Comparison of ENCODE assay signal across 20 cellular contexts in genomic region chr14:75568141-75568540, GRCh38. TPM values are rescaled to one million over a fixed set of nuclear protein-coding genes. Genes with fewer than 3 reads are reported as not detected.
DNase-seq lines count a peak whose midpoint lies in the region; ATAC-seq, FAIRE-seq and TF ChIP-seq lines count a peak whose summit lies in the region.
"Had no signal": no experiment of that assay in that cellular context is flagged by ENCODE, and none has a peak within 500 bp of the region (broad histone marks: within the 10 kb centered on the region; RNA-seq: fewer than 3 reads in every experiment).

No MANE protein-coding gene starts in this region.

- no peaks in the 10 kb centered on the region for H4K20me1 ChIP-seq in H1 (replicated peaks in 1 of 2; ENCODE audit: control insufficient read depth in 1 of 2, insufficient read depth in 2 of 2, low read length in 2 of 2)

- peaks cover 71% of the 10 kb centered on the region for H3K4me1 Mint-ChIP-seq in activated naive CD4-positive, alpha-beta T cell treated with anti-CD3 and anti-CD28 coated beads for 36 hours (ENCODE audit: low read depth)
- H3K4me1 Mint-ChIP-seq in WTC11: peaks cover 5% of the 10 kb centered on the region; the same call in 1 of the 2 replicates

- CTCF ChIA-PET in activated naive CD4-positive, alpha-beta T cell treated with anti-CD3 and anti-CD28 coated beads for 36 hours (lab: Charles Lee): interaction anchor here (1.2 to 2.1 kb wide), 4 partner anchors 9 to 87 kb away, joined by 5 to 13 read pairs (median 10); no protein-coding TSS in a partner anchor
- CTCF ChIA-PET in WTC11 (lab: Charles Lee) (interaction anchor here (1.2 to 1.4 kb wide), 2 partner anchors 9 to 49 kb away, joined by 5 to 10 read pairs; partner anchors contain the start of gene FLVCR2), H1 (lab: Charles Lee; ENCODE audit: partially characterized antibody) (interaction anchor here (19.5 kb wide), 1 partner anchor 87 kb away, joined by 348 read pairs; the partner anchor contains the start of genes ERG28 and TTLL5)

- no peak overlapping the region for H3K18ac ChIP-seq in H1 (ENCODE audit: extremely low read depth, low read length)

- no peak overlapping the region for H3K4me3 ChIP-seq in H1 (ENCODE audit: extremely low read depth in 1 of 4, insufficient read depth in 2 of 4, low read depth in 3 of 4, low read length in 4 of 4)
- no peak overlapping the region for H3K4me3 ChIP-seq in BE2C (ENCODE audit: low read depth, low read length)
- H3K4me3 ChIP-seq: GM23248, MG63, SJSA1 had no signal

- no peak overlapping the region for H3K4me3 Mint-ChIP-seq in activated naive CD4-positive, alpha-beta T cell treated with anti-CD3 and anti-CD28 coated beads for 36 hours
- H3K4me3 Mint-ChIP-seq in WTC11: no peak overlapping the region
- H3K4me3 Mint-ChIP-seq: CD8-positive, alpha-beta T cell had no signal

- peak overlapping the region; percentile 69; the same call in 1 of the 2 replicates for H2AFZ ChIP-seq in H1 (ENCODE audit: low read length)
- H2AFZ ChIP-seq: GM23248 had no signal

- no peaks in the 10 kb centered on the region for H3K79me2 ChIP-seq in H1 (ENCODE audit: control insufficient read depth in 1 of 2, insufficient read depth in 2 of 2, low read length in 2 of 2)

- no peaks in the 10 kb centered on the region for H3K36me3 ChIP-seq in H1 (ENCODE audit: control insufficient read depth in 2 of 4, insufficient read depth in 4 of 4, low read length in 3 of 4)
- H3K36me3 ChIP-seq in BE2C: no peaks in the 10 kb centered on the region
- H3K36me3 ChIP-seq: MG63, SJSA1 had no signal

- H2BK120ac ChIP-seq in H1 (replicated peaks; ENCODE audit: low read depth, low read length): no peak overlapping the region

- H3K79me1 ChIP-seq in H1 (ENCODE audit: low read depth, low read length): no peaks in the 10 kb centered on the region; the same call in 1 of the 2 replicates

- peak overlapping the region; percentile 74 for H3K27ac Mint-ChIP-seq in activated naive CD4-positive, alpha-beta T cell treated with anti-CD3 and anti-CD28 coated beads for 36 hours
- no peak overlapping the region for H3K27ac Mint-ChIP-seq in WTC11

- H4K8ac ChIP-seq in H1 (ENCODE audit: extremely low read depth, insufficient read depth, low read length): 0 out of 2 replicates have a peak overlapping the region, but pooled peaks have one; percentile 73

- intact Hi-C loops in activated naive CD4-positive, alpha-beta T cell treated with anti-CD3 and anti-CD28 coated beads for 36 hours (cut with micrococcal nuclease): loop anchor here (5.0 to 10.0 kb wide), 2 partner anchors 321 to 803 kb away; partner anchors contain the start of gene YLPM1

- H3K23me2 ChIP-seq in H1 (ENCODE audit: low read depth, low read length): peaks cover 3% of the 10 kb centered on the region; the same call in 1 of the 2 replicates

- H2BK15ac ChIP-seq in H1 (ENCODE audit: low read length): no peak overlapping the region

- H3K36me3 Mint-ChIP-seq in activated naive CD4-positive, alpha-beta T cell treated with anti-CD3 and anti-CD28 coated beads for 36 hours (ENCODE audit: low read depth): peaks cover 2% of the 10 kb centered on the region
- no peaks in the 10 kb centered on the region for H3K36me3 Mint-ChIP-seq in WTC11
- H3K36me3 Mint-ChIP-seq: CD8-positive, alpha-beta T cell had no signal

- H4K5ac ChIP-seq in H1 (ENCODE audit: insufficient read length, low read depth, low read length): no peak overlapping the region

- no peak overlapping the region for H3K4me2 ChIP-seq in H1 (ENCODE audit: insufficient read depth in 1 of 2, low read depth in 2 of 2, low read length in 2 of 2)

- H3K27ac ChIP-seq in H1 (ENCODE audit: low read depth, low read length): no peak overlapping the region
- H3K27ac ChIP-seq: GM23248, SJSA1 had no signal

- POLR2A ChIA-PET in WTC11 (lab: Charles Lee): no interaction called here
- POLR2A ChIA-PET in H1 (lab: Charles Lee; ENCODE audit: partially characterized antibody): interaction anchor here (0.9 kb wide), 1 partner anchor 10 kb away, joined by 3 read pairs; the partner anchor contains the start of gene FLVCR2

- no peaks in the 10 kb centered on the region for H3K9me3 Mint-ChIP-seq in activated naive CD4-positive, alpha-beta T cell treated with anti-CD3 and anti-CD28 coated beads for 36 hours
- no peaks in the 10 kb centered on the region for H3K9me3 Mint-ChIP-seq in WTC11
- H3K9me3 Mint-ChIP-seq: CD8-positive, alpha-beta T cell had no signal

- no peak for TF ChIP-seq RAD21 in H1 (IDR thresholded peaks at IDR 0.05 in 1 of 2, conservative IDR thresholded peaks at IDR 0.05 in 1 of 2; ENCODE audit: low read depth in 2 of 2, low read length in 2 of 2)

- no peak overlapping the region for H3K23ac ChIP-seq in H1 (ENCODE audit: insufficient read length)

- H3K4me1 ChIP-seq in H1 (replicated peaks in 1 of 4; ENCODE audit: control insufficient read depth in 3 of 4, insufficient read depth in 4 of 4, low read length in 3 of 4) (0 out of 7 replicates have a peak, but pooled peaks cover 0 to 5% (median 0%) of the 10 kb centered on the region in 4 experiments), BE2C (no peaks in the 10 kb centered on the region)
- H3K4me1 ChIP-seq: SJSA1 had no signal

- H3K56ac ChIP-seq in H1 (replicated peaks; ENCODE audit: insufficient read length, low read depth, low read length): no peak overlapping the region

- H2BK5ac ChIP-seq in H1 (ENCODE audit: low read depth, low read length): no peak overlapping the region

- TF ChIP-seq CTCF in WTC11 (IDR thresholded peaks at IDR 0.05) (no peak), H1 (IDR thresholded peaks at IDR 0.05; ENCODE audit: control extremely low read depth in 1 of 3, insufficient read depth in 1 of 3, low read depth in 1 of 3, low read length in 3 of 3) (no peak), BE2C (IDR thresholded peaks at IDR 0.05; ENCODE audit: low read depth, low read length) (no peak)

- H3K9me3 ChIP-seq in H1 (ENCODE audit: insufficient read depth in 2 of 2, low read depth in 1 of 2, low read length in 1 of 2) (no peaks in the 10 kb centered on the region), BE2C (no peaks in the 10 kb centered on the region)
- H3K9me3 ChIP-seq: MG63, SJSA1 had no signal

- no peak overlapping the region for H2AK5ac ChIP-seq in H1 (ENCODE audit: low read depth, low read length)

- no peak overlapping the region for H4K91ac ChIP-seq in H1 (replicated peaks; ENCODE audit: insufficient read length, low read length)

- no peak overlapping the region for H2BK20ac ChIP-seq in H1 (ENCODE audit: low read length)

- ATAC-seq in WTC11: 0 out of 2 replicates have a peak, but pooled peaks have one; percentile 16
- ATAC-seq in GM21723 (IDR thresholded peaks at IDR 0.05; ENCODE audit: unreplicated experiment): no peak
- ATAC-seq: CD8-positive, alpha-beta T cell; HepG2 had no signal

- peaks cover 0 to 2% (median 0%) of the 10 kb centered on the region in 4 experiments; a peak in 1 of 7 replicates for H3K27me3 ChIP-seq in H1 (replicated peaks in 1 of 4; ENCODE audit: control insufficient read depth in 3 of 4, extremely low read depth in 1 of 4, insufficient read depth in 3 of 4, low read length in 3 of 4)
- H3K27me3 ChIP-seq in BE2C: peaks cover 10% of the 10 kb centered on the region
- H3K27me3 ChIP-seq: MG63, SJSA1 had no signal

- 83% methylated on average over 7 of the region's 7 CpGs; no CpG with 5 or more reads in 1 of the 2 experiments for WGBS in H1 (ENCODE audit: extremely low coverage in 1 of 2, insufficient coverage in 1 of 2, insufficient read length in 1 of 2, insufficient replicate concordance in 2 of 2, low coverage in 1 of 2, low lambda C conversion rate in 2 of 2, missing lambda C conversion rate in 1 of 2), 2 experiments

- TF ChIP-seq POLR2A in H1 (IDR thresholded peaks at IDR 0.05; ENCODE audit: control extremely low read depth in 1 of 2, low read depth in 2 of 2, low read length in 2 of 2): no peak

- TF ChIP-seq EP300 in H1 (IDR thresholded peaks at IDR 0.05; ENCODE audit: borderline replicate concordance in 1 of 2, low read depth in 2 of 2, low read length in 2 of 2): no peak

- H3K27me3 Mint-ChIP-seq in activated naive CD4-positive, alpha-beta T cell treated with anti-CD3 and anti-CD28 coated beads for 36 hours (ENCODE audit: low read depth): no peaks in the 10 kb centered on the region
- H3K27me3 Mint-ChIP-seq in WTC11 (ENCODE audit: low read depth): peaks cover 2% of the 10 kb centered on the region; the same call in 1 of the 2 replicates

- H3K4ac ChIP-seq in H1 (replicated peaks; ENCODE audit: insufficient read length, low read depth, low read length): no peak overlapping the region

- DNase-seq in activated naive CD4-positive, alpha-beta T cell treated with anti-CD3 and anti-CD28 coated beads for 36 hours: no peak
- DNase-seq in activated naive CD4-positive, alpha-beta T cell treated with anti-CD3 and anti-CD28 coated beads, Interleukin-2, amount 50 U/mL, for 16 hours: no peak
- DNase-seq in HTR-8/SVneo (ENCODE audit: insufficient read length, low spot score): no peak
- DNase-seq in WTC11 (ENCODE audit: low spot score): no peak
- no peak for DNase-seq in H1 (ENCODE audit: low read depth in 1 of 2, low spot score in 2 of 2)
- DNase-seq in DMS153 (lab: John Stamatoyannopoulos, UW): no peak
- no peak for DNase-seq in BE2C
- DNase-seq: CD8-positive, alpha-beta T cell; DND-41; GM23248; MG63; NCI-H1092 treated with DMSO at 0.1 percent for 48 hours; NCI-H2081 treated with DMSO at 0.1 percent for 48 hours; NCI-H510A treated with DMSO at 0.1 percent for 48 hours; NCI-H82 had no signal

- H3K14ac ChIP-seq in H1 (ENCODE audit: insufficient read length): no peak overlapping the region

- no peak overlapping the region for H2BK12ac ChIP-seq in H1 (ENCODE audit: low read depth, low read length)

- no peak overlapping the region for H3K9ac ChIP-seq in H1 (replicated peaks in 1 of 4; ENCODE audit: extremely low read depth in 1 of 4, low read depth in 3 of 4, low read length in 3 of 4)
- H3K9ac ChIP-seq: GM23248 had no signal

- FAIRE-seq in HTR-8/SVneo (lab: Jason Lieb, UNC): peak; percentile 16
- FAIRE-seq in H1 (lab: Jason Lieb, UNC): no peak
- FAIRE-seq: D721Med, G401.6, HepG2 had no signal

RNA-seq across cellular contexts. Expression of gene FLVCR2, which starts 10.3 kb away (rescaled TPM):
- total RNA-seq in activated naive CD4-positive, alpha-beta T cell treated with anti-CD3 and anti-CD28 coated beads for 36 hours: 10 to 100 TPM in 1 of 2 experiments, 1 to 10 TPM in 1; 5.8 to 10.4 TPM
- 6.6 to 12.9 TPM (median 8.1 TPM) in 3 replicates for total RNA-seq in WTC11 (2021)
- total RNA-seq in H1 (2021; fragmentation: NEBNext Ultra II Directional; extraction: Animal tissue kit (Norgen Biotek cat#: 25700)): 7.1 and 12.9 TPM in 2 replicates
- 6.3 and 8.2 TPM in 2 replicates for polyA plus RNA-seq in H1 (2011; rRNA removed)
- polyA plus RNA-seq in H1 (2011; cell fraction: cytosol; rRNA removed): 6.4 TPM
- polyA plus RNA-seq in H1 (2011; cell fraction: nucleus; rRNA removed): 5.9 TPM
- polyA plus RNA-seq in H1 (2012, experiment 1 of 2): 5.9 to 9.1 TPM (median 7.6 TPM) in 4 replicates
- polyA plus RNA-seq in H1 (2012, experiment 2 of 2): 5.3 TPM
- polyA plus RNA-seq in H1 (2013, experiment 1 of 2): 6.3 TPM
- polyA plus RNA-seq in H1 (2013, experiment 2 of 2): 7.3 TPM
- 15.8 and 17.9 TPM in 2 replicates for polyA minus RNA-seq in H1 (2011; rRNA and poly(A)+ RNA removed)
- 4.8 TPM for polyA minus RNA-seq in H1 (2011; cell fraction: cytosol; rRNA and poly(A)+ RNA removed)
- polyA minus RNA-seq in H1 (2011; cell fraction: nucleus; rRNA and poly(A)+ RNA removed): 7.7 TPM
- 0.57 TPM for polyA plus RNA-seq in BE2C (2012; ENCODE audit: insufficient read depth, insufficient read length, low read depth)
- total RNA-seq: GM23248 had no signal

RNA-seq across cellular contexts. Expression of gene BATF, which starts 45.9 kb away (rescaled TPM):
- 100 to 1,000 TPM; 178 to 179 TPM for total RNA-seq in activated naive CD4-positive, alpha-beta T cell treated with anti-CD3 and anti-CD28 coated beads for 36 hours
- 0.73 TPM in 1 of 3 replicates, not detected in the others for total RNA-seq in WTC11 (2021)
- not detected in 2 replicates for total RNA-seq in H1 (2021; fragmentation: NEBNext Ultra II Directional; extraction: Animal tissue kit (Norgen Biotek cat#: 25700))
- 0.20 TPM in 1 of 2 replicates, not detected in the other for polyA plus RNA-seq in H1 (2011; rRNA removed)
- not detected for polyA plus RNA-seq in H1 (2011; cell fraction: cytosol; rRNA removed)
- not detected for polyA plus RNA-seq in H1 (2011; cell fraction: nucleus; rRNA removed)
- polyA plus RNA-seq in H1 (2012, experiment 1 of 2): not detected in 4 replicates
- polyA plus RNA-seq in H1 (2012, experiment 2 of 2): not detected
- not detected for polyA plus RNA-seq in H1 (2013, experiment 1 of 2)
- polyA plus RNA-seq in H1 (2013, experiment 2 of 2): not detected
- not detected in 2 replicates for polyA minus RNA-seq in H1 (2011; rRNA and poly(A)+ RNA removed)
- polyA minus RNA-seq in H1 (2011; cell fraction: cytosol; rRNA and poly(A)+ RNA removed): not detected
- not detected for polyA minus RNA-seq in H1 (2011; cell fraction: nucleus; rRNA and poly(A)+ RNA removed)
- not detected for polyA plus RNA-seq in BE2C (2012; ENCODE audit: insufficient read depth, insufficient read length, low read depth)
- total RNA-seq: GM23248, SJSA1 had no signal
- polyA plus RNA-seq: GM23248 had no signal

Comparison
In these comparisons a context has a peak if more than half of its experiments do, and no peak if none do; other contexts are left out.
1. RNA of gene BATF, which starts 45.9 kb away (total RNA-seq): 178 to 179 TPM in activated naive CD4-positive, alpha-beta T cell treated with anti-CD3 and anti-CD28 coated beads for 36 hours; 0.73 TPM in WTC11 and not detected in H1; every median in the first group is over 100 times any median in the second.